ENCODE assay signal across 18 cellular contexts in genomic region chr9:112433715-112434392, GRCh38.
"Had no signal": no experiment of that assay in that cellular context is flagged by ENCODE, and none has a peak within 500 bp of the region (broad histone marks: within the 10 kb centered on the region; RNA-seq: fewer than 3 reads in every experiment).

No MANE protein-coding gene starts in this region.

- H3K27me3 ChIP-seq: heart left ventricle, neural progenitor cell, thyroid gland had no signal

- H3K9me3 Mint-ChIP-seq: activated B cell treated with CpG ODN at 0.5 μM for 24 hours; activated naive CD8-positive, alpha-beta T cell treated with anti-CD3 and anti-CD28 coated beads for 36 hours; central memory CD8-positive, alpha-beta T cell; neural progenitor cell; T-helper 1 cell treated with Interleukin-12 subunit alpha and Interleukin-12 subunit beta and Interleukin-4 antibody, amounts not matched to agents 30 μg/mL and 1 μg/mL, for 36 hours had no signal

- H3K4me1 Mint-ChIP-seq: activated B cell treated with CpG ODN at 0.5 μM for 24 hours; activated CD4-positive, alpha-beta T cell treated with anti-CD3 and anti-CD28 coated beads for 36 hours; activated naive CD8-positive, alpha-beta T cell treated with anti-CD3 and anti-CD28 coated beads for 36 hours; central memory CD8-positive, alpha-beta T cell; memory B cell; neural progenitor cell had no signal

- H3K9ac ChIP-seq: neural progenitor cell had no signal

- H3K4me3 ChIP-seq: heart left ventricle, neural progenitor cell, thyroid gland had no signal

- H3K36me3 ChIP-seq: neural progenitor cell, thyroid gland had no signal

- H3K9me3 ChIP-seq: heart left ventricle, thyroid gland had no signal

- DNase-seq: activated B cell treated with CpG ODN at 0.5 μM for 24 hours; activated CD4-positive, alpha-beta T cell treated with anti-CD3 and anti-CD28 coated beads for 36 hours; activated CD4-positive, alpha-beta T cell treated with anti-CD3 and anti-CD28 coated beads, Interleukin-2, amount 50 U/mL, for 4 hours; activated CD8-positive, alpha-beta memory T cell treated with anti-CD3 and anti-CD28 coated beads for 24 hours; activated CD8-positive, alpha-beta memory T cell treated with anti-CD3 and anti-CD28 coated beads, Interleukin-2, amount 50 U/mL, for 4 hours; activated naive CD4-positive, alpha-beta T cell treated with Interleukin-2 at 50 U/mL for 16 hours; activated naive CD8-positive, alpha-beta T cell treated with anti-CD3 and anti-CD28 coated beads for 36 hours; activated T-cell treated with anti-CD3 and anti-CD28 coated beads, Interleukin-2, amount 50 U/mL, for 48 hours; effector memory CD4-positive, alpha-beta T cell; heart left ventricle; retina; stimulated activated CD4-positive, alpha-beta T cell treated with anti-CD3 and anti-CD28 coated beads, Interleukin-4, amount 100 ng/mL, for 1 hour; stimulated activated naive CD8-positive, alpha-beta T cell treated with anti-CD3 and anti-CD28 coated beads, Interleukin-15, Interleukin-2, amounts not matched to agents 100 U/mL and 50 U/mL, for 24 hours; thyroid gland had no signal

- ATAC-seq: activated CD4-positive, alpha-beta T cell treated with anti-CD3 and anti-CD28 coated beads for 36 hours; heart left ventricle; stimulated activated naive CD8-positive, alpha-beta T cell treated with anti-CD3 and anti-CD28 coated beads, Interleukin-15, Interleukin-2, amounts not matched to agents 100 U/mL and 50 U/mL, for 24 hours had no signal

- H3K27ac ChIP-seq: heart left ventricle, neural progenitor cell, thyroid gland had no signal

- H3K27me3 Mint-ChIP-seq: activated B cell treated with CpG ODN at 0.5 μM for 24 hours; activated CD4-positive, alpha-beta T cell treated with anti-CD3 and anti-CD28 coated beads for 36 hours; activated naive CD8-positive, alpha-beta T cell treated with anti-CD3 and anti-CD28 coated beads for 36 hours; central memory CD8-positive, alpha-beta T cell; memory B cell had no signal

- H3K4me2 ChIP-seq: neural progenitor cell had no signal

- H2AFZ ChIP-seq: neural progenitor cell had no signal

- H3K4me3 Mint-ChIP-seq: activated B cell treated with CpG ODN at 0.5 μM for 24 hours; activated CD4-positive, alpha-beta T cell treated with anti-CD3 and anti-CD28 coated beads for 36 hours; activated naive CD8-positive, alpha-beta T cell treated with anti-CD3 and anti-CD28 coated beads for 36 hours; central memory CD8-positive, alpha-beta T cell; memory B cell; neural progenitor cell; T-helper 1 cell treated with Interleukin-12 subunit alpha and Interleukin-12 subunit beta and Interleukin-4 antibody, amounts not matched to agents 30 μg/mL and 1 μg/mL, for 36 hours had no signal
